In genomic region chr15:74445816-74446763, GRCh38 we compare ENCODE assay signal across 32 cellular contexts.
"Had no signal": no experiment of that assay in that cellular context is flagged by ENCODE, and none has a peak within 500 bp of the region (broad histone marks: within the 10 kb centered on the region; RNA-seq: fewer than 3 reads in every experiment).

No MANE protein-coding gene starts in this region.

- H3K4me1 ChIP-seq: breast epithelium, transverse colon had no signal

- H3K27me3 Mint-ChIP-seq: activated CD4-positive, alpha-beta memory T cell treated with anti-CD3 and anti-CD28 coated beads, Interleukin-2, amount 10 ng/mL, durations not matched to agents 7 days and 5 days; activated CD4-positive, alpha-beta T cell treated with anti-CD3 and anti-CD28 coated beads, Interleukin-2, amount 10 ng/mL, durations not matched to agents 7 days and 5 days; activated naive CD4-positive, alpha-beta T cell treated with anti-CD3 and anti-CD28 coated beads, Interleukin-2, amount 10 ng/mL, durations not matched to agents 7 days and 5 days; stimulated activated memory B cell treated with anti-CD40 and anti-IgM and Interleukin-4, amounts not matched to agents 10 μg/mL and 1 μg/mL and 100 μg/mL, for 72 hours; stimulated activated naive CD8-positive, alpha-beta T cell treated with anti-CD3 and anti-CD28 coated beads, Interleukin-15, amount 100 ng/mL, for 72 hours; T-helper 17 cell had no signal

- H3K9me3 ChIP-seq: breast epithelium, mucosa of descending colon, neutrophil, testis, transverse colon had no signal

- H3K4me1 Mint-ChIP-seq: activated CD4-positive, alpha-beta memory T cell treated with anti-CD3 and anti-CD28 coated beads, Interleukin-2, amount 10 ng/mL, durations not matched to agents 7 days and 5 days; activated naive CD4-positive, alpha-beta T cell treated with anti-CD3 and anti-CD28 coated beads, Interleukin-2, amount 10 ng/mL, durations not matched to agents 7 days and 5 days; immature natural killer cell; stimulated activated memory B cell treated with anti-CD40 and anti-IgM and Interleukin-4, amounts not matched to agents 10 μg/mL and 1 μg/mL and 100 μg/mL, for 72 hours had no signal

- H3K27me3 ChIP-seq: breast epithelium, neutrophil, testis, transverse colon had no signal

- ATAC-seq: activated T-cell treated with anti-CD3 and anti-CD28 coated beads, Interleukin-2, amount 50 U/mL, for 4 hours; esophagus mucosa; mucosa of descending colon; sciatic nerve; stimulated activated memory B cell treated with anti-CD40 and anti-IgM and Interleukin-4, amounts not matched to agents 10 μg/mL and 1 μg/mL and 100 μg/mL, for 72 hours; stimulated activated naive CD8-positive, alpha-beta T cell treated with anti-CD3 and anti-CD28 coated beads, Interleukin-15, amount 100 ng/mL, for 72 hours; T-helper 17 cell had no signal

- H3K27ac Mint-ChIP-seq: activated CD4-positive, alpha-beta memory T cell treated with anti-CD3 and anti-CD28 coated beads, Interleukin-2, amount 10 ng/mL, durations not matched to agents 7 days and 5 days; activated CD4-positive, alpha-beta T cell treated with anti-CD3 and anti-CD28 coated beads, Interleukin-2, amount 10 ng/mL, durations not matched to agents 7 days and 5 days; activated naive CD4-positive, alpha-beta T cell treated with anti-CD3 and anti-CD28 coated beads, Interleukin-2, amount 10 ng/mL, durations not matched to agents 7 days and 5 days; activated T-helper 2 cell treated with anti-CD3 and anti-CD28 coated beads, Interferon-gamma antibody, Interleukin-2, Interleukin-4, amounts not matched to agents 10 μg/mL and 5 μg/mL and 100 μg/mL, durations not matched to agents 14 hours and 24 hours and 36 hours; endodermal cell; immature natural killer cell; nephron; progenitor cell of endocrine pancreas; stimulated activated memory B cell treated with anti-CD40 and anti-IgM and Interleukin-4, amounts not matched to agents 10 μg/mL and 1 μg/mL and 100 μg/mL, for 72 hours; stimulated activated naive CD8-positive, alpha-beta T cell treated with anti-CD3 and anti-CD28 coated beads, Interleukin-15, amount 100 ng/mL, for 72 hours; T-helper 17 cell had no signal

- DNase-seq: activated CD4-positive, alpha-beta memory T cell treated with anti-CD3 and anti-CD28 coated beads, Interleukin-2, amount 10 ng/mL, durations not matched to agents 7 days and 5 days; activated CD4-positive, alpha-beta T cell treated with anti-CD3 and anti-CD28 coated beads, Interleukin-2, amount 10 ng/mL, durations not matched to agents 7 days and 5 days; activated CD4-positive, CD25-positive, alpha-beta regulatory T cell treated with anti-CD3 and anti-CD28 coated beads, Interleukin-2, amount 50 U/mL, for 72 hours; activated CD8-positive, alpha-beta memory T cell treated with anti-CD3 and anti-CD28 coated beads, Interleukin-2, amount 50 U/mL, for 48 hours; activated naive CD4-positive, alpha-beta T cell treated with anti-CD3 and anti-CD28 coated beads, Interleukin-2, amount 10 ng/mL, durations not matched to agents 7 days and 5 days; activated T-cell treated with anti-CD3 and anti-CD28 coated beads, Interleukin-2, amount 50 U/mL, for 4 hours; amniotic stem cell; central memory CD4-positive, alpha-beta T cell; foreskin fibroblast; head of caudate nucleus; hypothalamus; immature natural killer cell; mucosa of descending colon; small intestine; stimulated activated CD4-positive, alpha-beta T cell treated with anti-CD3 and anti-CD28 coated beads, Interleukin-1b, Interleukin-23, amount 100 ng/mL, for 48 hours; stimulated activated CD4-positive, alpha-beta T cell treated with anti-CD3 and anti-CD28 coated beads, Interleukin-4, amount 100 ng/mL, for 4 hours; stimulated activated CD8-positive, alpha-beta memory T cell treated with anti-CD3 and anti-CD28 coated beads, Interleukin-4, amount 100 ng/mL, for 48 hours; stimulated activated naive CD8-positive, alpha-beta T cell treated with anti-CD3 and anti-CD28 coated beads, Interleukin-15, amount 100 ng/mL, for 72 hours; SW 1271; T-helper 17 cell; T1000; testis; transverse colon had no signal

- H3K9me3 Mint-ChIP-seq: activated CD4-positive, alpha-beta memory T cell treated with anti-CD3 and anti-CD28 coated beads, Interleukin-2, amount 10 ng/mL, durations not matched to agents 7 days and 5 days; activated CD4-positive, alpha-beta T cell treated with anti-CD3 and anti-CD28 coated beads, Interleukin-2, amount 10 ng/mL, durations not matched to agents 7 days and 5 days; activated naive CD4-positive, alpha-beta T cell treated with anti-CD3 and anti-CD28 coated beads, Interleukin-2, amount 10 ng/mL, durations not matched to agents 7 days and 5 days; activated T-cell treated with anti-CD3 and anti-CD28 coated beads, Interleukin-2, amount 50 U/mL, for 4 hours; activated T-helper 2 cell treated with anti-CD3 and anti-CD28 coated beads, Interferon-gamma antibody, Interleukin-2, Interleukin-4, amounts not matched to agents 10 μg/mL and 5 μg/mL and 100 μg/mL, durations not matched to agents 14 hours and 24 hours and 36 hours; endodermal cell; immature natural killer cell; nephron; stimulated activated memory B cell treated with anti-CD40 and anti-IgM and Interleukin-4, amounts not matched to agents 10 μg/mL and 1 μg/mL and 100 μg/mL, for 72 hours; stimulated activated naive CD8-positive, alpha-beta T cell treated with anti-CD3 and anti-CD28 coated beads, Interleukin-15, amount 100 ng/mL, for 72 hours had no signal

- H3K4me3 Mint-ChIP-seq: activated CD4-positive, alpha-beta memory T cell treated with anti-CD3 and anti-CD28 coated beads, Interleukin-2, amount 10 ng/mL, durations not matched to agents 7 days and 5 days; activated CD4-positive, alpha-beta T cell treated with anti-CD3 and anti-CD28 coated beads, Interleukin-2, amount 10 ng/mL, durations not matched to agents 7 days and 5 days; activated naive CD4-positive, alpha-beta T cell treated with anti-CD3 and anti-CD28 coated beads, Interleukin-2, amount 10 ng/mL, durations not matched to agents 7 days and 5 days; activated T-cell treated with anti-CD3 and anti-CD28 coated beads, Interleukin-2, amount 50 U/mL, for 4 hours; endodermal cell; immature natural killer cell; nephron; stimulated activated memory B cell treated with anti-CD40 and anti-IgM and Interleukin-4, amounts not matched to agents 10 μg/mL and 1 μg/mL and 100 μg/mL, for 72 hours; stimulated activated naive CD8-positive, alpha-beta T cell treated with anti-CD3 and anti-CD28 coated beads, Interleukin-15, amount 100 ng/mL, for 72 hours; T-helper 17 cell had no signal

- H3K4me3 ChIP-seq: breast epithelium, mucosa of descending colon, testis, transverse colon had no signal

- H3K27ac ChIP-seq: breast epithelium, neutrophil, testis, transverse colon had no signal
